In the genomic region with DNA sequence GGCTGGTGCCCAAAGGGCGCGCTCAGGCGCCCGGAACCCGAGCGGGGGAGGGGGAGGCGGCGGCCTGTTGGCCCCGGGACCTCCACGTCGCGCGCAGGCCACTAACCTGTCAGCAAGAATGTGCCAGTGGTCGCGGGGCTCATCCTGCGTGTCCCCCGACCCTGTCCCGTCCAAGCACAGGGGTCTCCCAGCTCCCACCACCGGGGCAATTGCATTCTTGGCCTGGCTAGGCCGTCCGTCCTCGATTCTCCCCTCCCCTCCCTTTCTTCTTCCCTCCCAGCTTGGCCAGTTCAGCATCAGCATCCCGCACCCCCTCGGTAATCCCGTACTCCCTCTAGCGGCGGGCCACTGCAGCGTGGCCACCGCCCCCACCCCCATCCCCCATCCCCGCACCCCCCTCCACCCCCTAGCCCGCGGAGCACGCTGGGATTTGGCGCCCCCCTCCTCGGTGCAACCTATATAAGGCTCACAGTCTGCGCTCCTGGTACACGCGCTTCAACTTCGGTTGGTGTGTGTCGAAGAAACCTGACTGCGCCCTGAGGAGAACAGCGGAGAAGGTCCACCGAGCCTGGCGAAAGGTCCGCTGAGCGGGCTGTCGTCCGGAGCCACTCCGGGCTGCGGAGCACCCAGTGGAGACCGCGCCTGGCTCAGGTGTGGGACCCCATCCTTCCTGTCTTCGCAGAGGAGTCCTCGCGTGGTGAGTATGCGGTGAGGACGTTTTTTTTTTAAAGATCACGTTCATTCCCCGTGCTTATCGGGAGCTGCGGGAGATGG, we compare ENCODE assay signal across 1 cellular context.
TF ChIP-seq lines count a peak whose summit lies in the region.

A gene with protein sequence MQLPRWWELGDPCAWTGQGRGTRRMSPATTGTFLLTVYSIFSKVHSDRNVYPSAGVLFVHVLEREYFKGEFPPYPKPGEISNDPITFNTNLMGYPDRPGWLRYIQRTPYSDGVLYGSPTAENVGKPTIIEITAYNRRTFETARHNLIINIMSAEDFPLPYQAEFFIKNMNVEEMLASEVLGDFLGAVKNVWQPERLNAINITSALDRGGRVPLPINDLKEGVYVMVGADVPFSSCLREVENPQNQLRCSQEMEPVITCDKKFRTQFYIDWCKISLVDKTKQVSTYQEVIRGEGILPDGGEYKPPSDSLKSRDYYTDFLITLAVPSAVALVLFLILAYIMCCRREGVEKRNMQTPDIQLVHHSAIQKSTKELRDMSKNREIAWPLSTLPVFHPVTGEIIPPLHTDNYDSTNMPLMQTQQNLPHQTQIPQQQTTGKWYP (minus strand): TSS at position 250 of the 774 bp plus-strand sequence. CDS start 35 bp downstream, at position 215.

TF ChIP-seq in HepG2, 621 proteins besides CTCF, POLR2A, EP300 and RAD21 (continued from another document and continues in another):
- TF ChIP-seq, protein P1, sequence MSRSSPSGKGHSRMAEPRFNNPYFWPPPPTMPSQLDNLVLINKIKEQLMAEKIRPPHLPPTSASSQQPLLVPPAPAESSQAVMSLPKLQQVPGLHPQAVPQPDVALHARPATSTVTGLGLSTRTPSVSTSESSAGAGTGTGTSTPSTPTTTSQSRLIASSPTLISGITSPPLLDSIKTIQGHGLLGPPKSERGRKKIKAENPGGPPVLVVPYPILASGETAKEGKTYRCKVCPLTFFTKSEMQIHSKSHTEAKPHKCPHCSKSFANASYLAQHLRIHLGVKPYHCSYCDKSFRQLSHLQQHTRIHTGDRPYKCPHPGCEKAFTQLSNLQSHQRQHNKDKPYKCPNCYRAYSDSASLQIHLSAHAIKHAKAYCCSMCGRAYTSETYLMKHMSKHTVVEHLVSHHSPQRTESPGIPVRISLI (CRISPR knock-in tag; IDR thresholded peaks at IDR 0.05; ENCODE audit: borderline replicate concordance), result 0 out of 2 replicates have a peak, but pooled peaks have one; percentile 6
- TF ChIP-seq KDM5A (IDR thresholded peaks at IDR 0.05; ENCODE audit: borderline replicate concordance, low read length), result no peak; the same call in 1 of the 2 replicates
- TF ChIP-seq HNF1A (IDR thresholded peaks at IDR 0.05; ENCODE audit: low read depth), result no peak
- TF ChIP-seq HNF1A (CRISPR knock-in tag; IDR thresholded peaks at IDR 0.05; ENCODE audit: borderline replicate concordance), result no peak
- TF ChIP-seq ZSCAN30 (CRISPR knock-in tag; IDR thresholded peaks at IDR 0.05), result no peak
- no peak for TF ChIP-seq ZNF160 (CRISPR knock-in tag; IDR thresholded peaks at IDR 0.05)
- TF ChIP-seq ZNF383 (CRISPR knock-in tag; IDR thresholded peaks at IDR 0.05; ENCODE audit: borderline replicate concordance), result no peak
- TF ChIP-seq NR2F2 (IDR thresholded peaks at IDR 0.05; ENCODE audit: borderline replicate concordance, low read depth), result no peak
- TF ChIP-seq, protein P2, sequence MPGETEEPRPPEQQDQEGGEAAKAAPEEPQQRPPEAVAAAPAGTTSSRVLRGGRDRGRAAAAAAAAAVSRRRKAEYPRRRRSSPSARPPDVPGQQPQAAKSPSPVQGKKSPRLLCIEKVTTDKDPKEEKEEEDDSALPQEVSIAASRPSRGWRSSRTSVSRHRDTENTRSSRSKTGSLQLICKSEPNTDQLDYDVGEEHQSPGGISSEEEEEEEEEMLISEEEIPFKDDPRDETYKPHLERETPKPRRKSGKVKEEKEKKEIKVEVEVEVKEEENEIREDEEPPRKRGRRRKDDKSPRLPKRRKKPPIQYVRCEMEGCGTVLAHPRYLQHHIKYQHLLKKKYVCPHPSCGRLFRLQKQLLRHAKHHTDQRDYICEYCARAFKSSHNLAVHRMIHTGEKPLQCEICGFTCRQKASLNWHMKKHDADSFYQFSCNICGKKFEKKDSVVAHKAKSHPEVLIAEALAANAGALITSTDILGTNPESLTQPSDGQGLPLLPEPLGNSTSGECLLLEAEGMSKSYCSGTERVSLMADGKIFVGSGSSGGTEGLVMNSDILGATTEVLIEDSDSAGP (CRISPR knock-in tag; IDR thresholded peaks at IDR 0.05; ENCODE audit: borderline replicate concordance), result peak; percentile 30; the same call in 1 of the 2 replicates
- no peak for TF ChIP-seq SP2 (CRISPR knock-in tag; IDR thresholded peaks at IDR 0.05)
- no peak for TF ChIP-seq ZNF101 (CRISPR knock-in tag; IDR thresholded peaks at IDR 0.05; ENCODE audit: borderline replicate concordance, low read depth)
- TF ChIP-seq NFKBIZ (CRISPR knock-in tag; IDR thresholded peaks at IDR 0.05), result no peak
- no peak for TF ChIP-seq ZNF776 (CRISPR knock-in tag; IDR thresholded peaks at IDR 0.05)
- no peak for TF ChIP-seq ZNF589 (CRISPR knock-in tag; conservative IDR thresholded peaks at IDR 0.05)
- TF ChIP-seq, protein P3, sequence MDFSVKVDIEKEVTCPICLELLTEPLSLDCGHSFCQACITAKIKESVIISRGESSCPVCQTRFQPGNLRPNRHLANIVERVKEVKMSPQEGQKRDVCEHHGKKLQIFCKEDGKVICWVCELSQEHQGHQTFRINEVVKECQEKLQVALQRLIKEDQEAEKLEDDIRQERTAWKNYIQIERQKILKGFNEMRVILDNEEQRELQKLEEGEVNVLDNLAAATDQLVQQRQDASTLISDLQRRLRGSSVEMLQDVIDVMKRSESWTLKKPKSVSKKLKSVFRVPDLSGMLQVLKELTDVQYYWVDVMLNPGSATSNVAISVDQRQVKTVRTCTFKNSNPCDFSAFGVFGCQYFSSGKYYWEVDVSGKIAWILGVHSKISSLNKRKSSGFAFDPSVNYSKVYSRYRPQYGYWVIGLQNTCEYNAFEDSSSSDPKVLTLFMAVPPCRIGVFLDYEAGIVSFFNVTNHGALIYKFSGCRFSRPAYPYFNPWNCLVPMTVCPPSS (IDR thresholded peaks at IDR 0.05), result no peak
- no peak for TF ChIP-seq CBX2 (IDR thresholded peaks at IDR 0.05; ENCODE audit: low read depth, low read length)
- TF ChIP-seq CBX2 (CRISPR knock-in tag; IDR thresholded peaks at IDR 0.05; ENCODE audit: low read depth), result no peak
- no peak for TF ChIP-seq WIZ (CRISPR knock-in tag; IDR thresholded peaks at IDR 0.05)
- TF ChIP-seq ATRX (CRISPR knock-in tag; IDR thresholded peaks at IDR 0.05; ENCODE audit: borderline replicate concordance), result no peak
- no peak for TF ChIP-seq ZNF292 (CRISPR knock-in tag; IDR thresholded peaks at IDR 0.05; ENCODE audit: borderline replicate concordance, low read depth)
- TF ChIP-seq PRMT3 (CRISPR knock-in tag; IDR thresholded peaks at IDR 0.05; ENCODE audit: borderline replicate concordance, low read depth), result peak; percentile 45; the same call in 1 of the 2 replicates
- TF ChIP-seq ZNF710 (CRISPR knock-in tag; IDR thresholded peaks at IDR 0.05; ENCODE audit: borderline replicate concordance), result no peak
- no peak for TF ChIP-seq CHCHD3 (CRISPR knock-in tag; IDR thresholded peaks at IDR 0.05)
- no peak for TF ChIP-seq DNMT3B (CRISPR knock-in tag; conservative IDR thresholded peaks at IDR 0.05)
- TF ChIP-seq LCORL (IDR thresholded peaks at IDR 0.05), result no peak
- 0 out of 2 replicates have a peak, but pooled peaks have one; percentile 19 for TF ChIP-seq LCORL (CRISPR knock-in tag; IDR thresholded peaks at IDR 0.05)
- no peak for TF ChIP-seq HIVEP1 (CRISPR knock-in tag; IDR thresholded peaks at IDR 0.05)
- TF ChIP-seq, protein P4, sequence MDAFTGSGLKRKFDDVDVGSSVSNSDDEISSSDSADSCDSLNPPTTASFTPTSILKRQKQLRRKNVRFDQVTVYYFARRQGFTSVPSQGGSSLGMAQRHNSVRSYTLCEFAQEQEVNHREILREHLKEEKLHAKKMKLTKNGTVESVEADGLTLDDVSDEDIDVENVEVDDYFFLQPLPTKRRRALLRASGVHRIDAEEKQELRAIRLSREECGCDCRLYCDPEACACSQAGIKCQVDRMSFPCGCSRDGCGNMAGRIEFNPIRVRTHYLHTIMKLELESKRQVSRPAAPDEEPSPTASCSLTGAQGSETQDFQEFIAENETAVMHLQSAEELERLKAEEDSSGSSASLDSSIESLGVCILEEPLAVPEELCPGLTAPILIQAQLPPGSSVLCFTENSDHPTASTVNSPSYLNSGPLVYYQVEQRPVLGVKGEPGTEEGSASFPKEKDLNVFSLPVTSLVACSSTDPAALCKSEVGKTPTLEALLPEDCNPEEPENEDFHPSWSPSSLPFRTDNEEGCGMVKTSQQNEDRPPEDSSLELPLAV (CRISPR knock-in tag; conservative IDR thresholded peaks at IDR 0.05; ENCODE audit: low read depth), result no peak
- no peak for TF ChIP-seq ZBTB37 (CRISPR knock-in tag; IDR thresholded peaks at IDR 0.05)
- TF ChIP-seq ARID2 (CRISPR knock-in tag; IDR thresholded peaks at IDR 0.05; ENCODE audit: borderline replicate concordance), result no peak; the same call in 1 of the 2 replicates
- TF ChIP-seq ZNF557 (CRISPR knock-in tag; IDR thresholded peaks at IDR 0.05), result no peak
- TF ChIP-seq, protein P5, sequence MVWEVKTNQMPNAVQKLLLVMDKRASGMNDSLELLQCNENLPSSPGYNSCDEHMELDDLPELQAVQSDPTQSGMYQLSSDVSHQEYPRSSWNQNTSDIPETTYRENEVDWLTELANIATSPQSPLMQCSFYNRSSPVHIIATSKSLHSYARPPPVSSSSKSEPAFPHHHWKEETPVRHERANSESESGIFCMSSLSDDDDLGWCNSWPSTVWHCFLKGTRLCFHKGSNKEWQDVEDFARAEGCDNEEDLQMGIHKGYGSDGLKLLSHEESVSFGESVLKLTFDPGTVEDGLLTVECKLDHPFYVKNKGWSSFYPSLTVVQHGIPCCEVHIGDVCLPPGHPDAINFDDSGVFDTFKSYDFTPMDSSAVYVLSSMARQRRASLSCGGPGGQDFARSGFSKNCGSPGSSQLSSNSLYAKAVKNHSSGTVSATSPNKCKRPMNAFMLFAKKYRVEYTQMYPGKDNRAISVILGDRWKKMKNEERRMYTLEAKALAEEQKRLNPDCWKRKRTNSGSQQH (CRISPR knock-in tag; IDR thresholded peaks at IDR 0.05; ENCODE audit: low read depth), result 0 out of 2 replicates have a peak, but pooled peaks have one; percentile 41
- TF ChIP-seq ZNF574 (CRISPR knock-in tag; IDR thresholded peaks at IDR 0.05), result peak; percentile 45
- TF ChIP-seq MAF1 (CRISPR knock-in tag; IDR thresholded peaks at IDR 0.05; ENCODE audit: borderline replicate concordance), result no peak
- TF ChIP-seq ZNF530 (CRISPR knock-in tag; IDR thresholded peaks at IDR 0.05; ENCODE audit: low read depth), result no peak
- TF ChIP-seq TGIF2 (CRISPR knock-in tag; IDR thresholded peaks at IDR 0.05), result 0 out of 2 replicates have a peak, but pooled peaks have one; percentile 19
